Comparison of ENCODE assay signal across 8 cellular contexts in the genomic region with DNA sequence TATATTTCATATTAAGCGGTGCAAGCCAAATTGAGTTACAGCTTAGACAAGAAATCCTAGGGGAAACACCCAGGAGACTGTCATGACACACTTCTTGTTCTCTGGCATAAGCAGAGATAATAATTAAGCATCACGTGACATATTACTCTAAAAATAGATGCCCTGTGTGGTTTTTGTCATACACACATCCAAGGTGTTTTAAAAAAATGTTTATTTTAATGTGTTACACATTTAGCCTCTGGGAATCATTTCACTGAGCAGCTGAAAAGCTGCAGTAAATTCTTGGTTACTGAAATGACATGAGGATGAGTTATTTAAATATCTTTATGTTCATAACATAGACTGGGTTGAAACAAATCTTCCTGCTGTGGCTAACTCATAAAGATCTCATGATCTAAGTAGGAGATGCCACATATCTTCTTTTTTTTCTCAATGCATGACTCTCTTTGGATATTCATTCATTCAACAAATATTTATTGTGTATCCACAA. TPM values are rescaled to one million over a fixed set of nuclear protein-coding genes. Genes with fewer than 3 reads are reported as not detected.
DNase-seq lines count a peak whose midpoint lies in the region; ATAC-seq and TF ChIP-seq lines count a peak whose summit lies in the region.

No MANE protein-coding gene starts in this region.

- H3K9me2 ChIP-seq in hepatocyte (replicated peaks; ENCODE audit: insufficient read depth): no peaks in the 10 kb centered on the region

- no peaks in the 10 kb centered on the region for H3K9me3 ChIP-seq in hepatocyte (ENCODE audit: low read depth)
- no peaks in the 10 kb centered on the region for H3K9me3 ChIP-seq in adrenal gland (replicated peaks in 1 of 3)

- H3K27me3 ChIP-seq in hepatocyte: no peaks in the 10 kb centered on the region
- no peaks in the 10 kb centered on the region for H3K27me3 ChIP-seq in adrenal gland

- no peaks in the 10 kb centered on the region for H3K27me3 Mint-ChIP-seq in Calu3 (ENCODE audit: unreplicated experiment)

- DNase-seq in GM04503 (ENCODE audit: low read depth): peak; percentile 64
- DNase-seq in foreskin melanocyte: peak; percentile 63
- DNase-seq in hepatocyte (ENCODE audit: low spot score): no peak
- DNase-seq in adrenal gland: no peak
- DNase-seq in HK-2 (ENCODE audit: unreplicated experiment): no peak
- DNase-seq in Calu3: no peak

- intact Hi-C loops in adrenal gland (cut with DNase I) (no loop called here), Calu3 (cut with micrococcal nuclease; ENCODE audit: unreplicated experiment) (no loop called here)

- H3K36me3 Mint-ChIP-seq in Calu3 (ENCODE audit: insufficient read depth, unreplicated experiment): no peaks in the 10 kb centered on the region

- H3K36me3 ChIP-seq in hepatocyte (replicated peaks; ENCODE audit: insufficient read depth, low read depth) (no peaks in the 10 kb centered on the region), adrenal gland (replicated peaks in 1 of 2) (no peaks in the 10 kb centered on the region)

- no peak overlapping the region for H3K4me2 ChIP-seq in hepatocyte

- no peak overlapping the region for H2AFZ ChIP-seq in hepatocyte

- H3K27ac Mint-ChIP-seq in Calu3 (ENCODE audit: unreplicated experiment): no peak overlapping the region

- H3K4me1 ChIP-seq in hepatocyte (ENCODE audit: insufficient read depth) (peaks cover 4% of the 10 kb centered on the region), adrenal gland (replicated peaks in 1 of 2) (no peaks in the 10 kb centered on the region)

- H3K9me3 Mint-ChIP-seq in Calu3 (ENCODE audit: low read depth, unreplicated experiment): peaks cover 6% of the 10 kb centered on the region

- H3K4me3 ChIP-seq in hepatocyte (no peak overlapping the region), adrenal gland (no peak overlapping the region)

- no peak overlapping the region for H3K4me3 Mint-ChIP-seq in Calu3 (ENCODE audit: low read depth, unreplicated experiment)

- H3K4me1 Mint-ChIP-seq in Calu3 (ENCODE audit: low read depth, unreplicated experiment): no peaks in the 10 kb centered on the region

- no peaks in the 10 kb centered on the region for H3K79me2 ChIP-seq in hepatocyte

- no peak for TF ChIP-seq CTCF in hepatocyte (IDR thresholded peaks at IDR 0.05; ENCODE audit: poor library complexity)
- TF ChIP-seq CTCF in adrenal gland (IDR thresholded peaks at IDR 0.05): no peak
- no peak for TF ChIP-seq CTCF in Calu3 (IDR thresholded peaks at IDR 0.05; ENCODE audit: unreplicated experiment)

- H4K20me1 ChIP-seq in hepatocyte (ENCODE audit: insufficient read depth, poor library complexity, severe bottlenecking): no peaks in the 10 kb centered on the region

- peak; percentile 24 for ATAC-seq in GM19468 (IDR thresholded peaks at IDR 0.05; ENCODE audit: extremely low read depth, unreplicated experiment)
- peak; percentile 73 for ATAC-seq in HG03196 (IDR thresholded peaks at IDR 0.05; ENCODE audit: unreplicated experiment)

- no peak for TF ChIP-seq POLR2A in adrenal gland (IDR thresholded peaks at IDR 0.05)

- 76% methylated on average over 2 of the region's 2 CpGs for WGBS in hepatocyte (ENCODE audit: low lambda C conversion rate, missing lambda C conversion rate)
- 57 to 59% (median 58%) methylated on average over 2 of the region's 2 CpGs for WGBS in adrenal gland, 4 donors

- H3K27ac ChIP-seq in hepatocyte (no peak overlapping the region), adrenal gland (no peak overlapping the region)

- no TSS peak for BruUV-seq in Calu3 (replicated peaks; lab: Mats Ljungman, UMichigan)

- CTCF ChIA-PET in Calu3 (lab: Charles Lee): no interaction called here

RNA-seq across cellular contexts. Expression of gene ERMN, which starts 38.0 kb away (rescaled TPM):
- total RNA-seq in hepatocyte: 0.07 and 0.80 TPM in 2 replicates
- 0.24 and 0.64 TPM in 2 replicates for polyA plus RNA-seq in hepatocyte
- under 1 TPM in 1 of 8 donors, not detected in 7; 0.10 TPM for total RNA-seq in adrenal gland
- polyA plus RNA-seq in adrenal gland: under 1 TPM; 0.04 to 0.40 (median 0.17) TPM
- total RNA-seq in Calu3 (2022): not detected in 2 replicates

Comparison
In these comparisons a context has a peak if more than half of its experiments do, and no peak if none do; other contexts are left out.
1. DNase-seq: peak in GM04503 (single experiment) and foreskin melanocyte (single experiment); none in hepatocyte (single experiment), adrenal gland (0 of 7), HK-2 (single experiment) and Calu3 (single experiment).